ENCODE assay signal across 8 cellular contexts in genomic region chr12:124466200-124467128, GRCh38.
DNase-seq lines count a peak whose midpoint lies in the region; ATAC-seq and TF ChIP-seq lines count a peak whose summit lies in the region.

No MANE protein-coding gene starts in this region.

- H3K4me3 ChIP-seq in suprapubic skin = peak overlapping the region; percentile 2

- no peaks in the 10 kb centered on the region for H3K27me3 ChIP-seq in suprapubic skin

- H3K36me3 ChIP-seq in suprapubic skin = peaks cover 66% of the 10 kb centered on the region

- no peak for TF ChIP-seq CTCF in suprapubic skin (IDR thresholded peaks at IDR 0.05)

- no peak for TF ChIP-seq EP300 in suprapubic skin (IDR thresholded peaks at IDR 0.05)

- TF ChIP-seq POLR2A in suprapubic skin (IDR thresholded peaks at IDR 0.05) = no peak

- no peaks in the 10 kb centered on the region for H3K9me3 ChIP-seq in suprapubic skin

- peaks cover 15% of the 10 kb centered on the region for H3K4me1 ChIP-seq in suprapubic skin

- peak; percentile 88 for DNase-seq in activated naive CD4-positive, alpha-beta T cell treated with Interleukin-2 at 50 U/mL for 16 hours
- DNase-seq in myocyte (ENCODE audit: low read depth) = peak; percentile 87
- DNase-seq in suprapubic skin (ENCODE audit: low spot score in 2 of 2) = peak in 1 of 2 donors; percentile 71
- no peak for DNase-seq in HK-2 (ENCODE audit: unreplicated experiment)
- no peak for DNase-seq in HEK293T (ENCODE audit: extremely low spot score)

- CTCF ChIA-PET in HEK293T (lab: Yijun Ruan, JAX) = no interaction called here

- peak; percentile 95 for ATAC-seq in GM18907 (IDR thresholded peaks at IDR 0.05; ENCODE audit: unreplicated experiment)
- peak; percentile 87 for ATAC-seq in HG03045 (IDR thresholded peaks at IDR 0.05; ENCODE audit: unreplicated experiment)
- peak; percentile 58 for ATAC-seq in SK-N-SH treated with all-trans-retinoic acid at 6 μM for 48 hours

- 69% methylated on average over 17 of the region's 31 CpGs for WGBS in suprapubic skin

- POLR2A ChIA-PET in HEK293T (lab: Yijun Ruan, JAX) = no interaction called here

- no peak overlapping the region for H3K27ac ChIP-seq in suprapubic skin

TF ChIP-seq in SK-N-SH treated with all-trans-retinoic acid at 6 μM for 48 hours, 23 proteins besides CTCF, POLR2A, EP300 and RAD21:
- TF ChIP-seq SNAI2 (CRISPR knock-in tag; IDR thresholded peaks at IDR 0.05) (no peak), ARNTL (CRISPR knock-in tag; IDR thresholded peaks at IDR 0.05; ENCODE audit: borderline replicate concordance, low read depth) (no peak), ZC3H10 (CRISPR knock-in tag; IDR thresholded peaks at IDR 0.05) (no peak), ISL1 (CRISPR knock-in tag; IDR thresholded peaks at IDR 0.05) (no peak), ESRRG (CRISPR knock-in tag; IDR thresholded peaks at IDR 0.05) (no peak), GLIS3 (CRISPR knock-in tag; IDR thresholded peaks at IDR 0.05) (no peak), ZNF70 (CRISPR knock-in tag; IDR thresholded peaks at IDR 0.05) (no peak), TCF4 (CRISPR knock-in tag; IDR thresholded peaks at IDR 0.05; ENCODE audit: borderline replicate concordance) (no peak), ZNF8 (CRISPR knock-in tag; IDR thresholded peaks at IDR 0.05) (no peak), OSR1 (CRISPR knock-in tag; IDR thresholded peaks at IDR 0.05) (no peak), ZFP3 (CRISPR knock-in tag; IDR thresholded peaks at IDR 0.05) (no peak)

TF ChIP-seq in HEK293T, 16 proteins besides CTCF, POLR2A, EP300 and RAD21:
- TF ChIP-seq ARNT (IDR thresholded peaks at IDR 0.05) (no peak), ELF4 (IDR thresholded peaks at IDR 0.05) (no peak), HDGF (IDR thresholded peaks at IDR 0.05; ENCODE audit: borderline replicate concordance) (no peak), FOXM1 (IDR thresholded peaks at IDR 0.05; ENCODE audit: borderline replicate concordance) (no peak)

Comparison
In these comparisons a context has a peak if more than half of its experiments do, and no peak if none do; other contexts are left out.
1. DNase-seq: peak in activated naive CD4-positive, alpha-beta T cell treated with Interleukin-2 at 50 U/mL for 16 hours (single experiment) and myocyte (single experiment); none in HK-2 (single experiment) and HEK293T (single experiment).
2. Peak in every context shown above with its lines, with median percentiles within 50 percentile points of each other: ATAC-seq.